ENCODE assay signal across 1 cellular context in genomic region chrX:39484669-39485068, GRCh38.
TF ChIP-seq lines count a peak whose summit lies in the region.

No MANE protein-coding gene starts in this region.

TF ChIP-seq in H1, 55 proteins besides CTCF, POLR2A, EP300 and RAD21 (continued from another document):
- TF ChIP-seq ASH2L (IDR thresholded peaks at IDR 0.05; ENCODE audit: low read length) (no peak), SAP30 (IDR thresholded peaks at IDR 0.05; ENCODE audit: insufficient read depth, insufficient replicate concordance, low read length) (no peak), CBX8 (IDR thresholded peaks at IDR 0.05; ENCODE audit: borderline replicate concordance, low read depth, low read length) (no peak)
